In the genomic region with DNA sequence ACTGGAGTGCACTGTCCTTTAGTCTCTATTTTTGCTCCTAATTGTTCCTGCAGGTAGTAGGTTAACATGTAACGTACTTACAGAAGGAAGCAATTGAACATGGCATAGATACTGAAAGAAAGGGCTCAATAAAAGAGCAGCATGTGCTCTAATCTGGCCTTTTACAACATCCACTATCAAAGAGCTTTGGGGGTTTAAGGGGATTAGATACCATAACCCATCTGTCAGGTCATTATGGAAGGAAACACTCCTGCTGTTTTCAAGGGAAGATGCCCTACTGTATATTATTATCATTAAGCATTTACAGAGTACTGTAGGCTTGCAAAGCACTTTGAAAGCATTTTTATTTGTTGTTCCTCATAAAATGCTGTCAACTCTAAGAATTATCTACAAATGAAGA, we compare ENCODE assay signal across 2 cellular contexts.
TF ChIP-seq lines count a peak whose summit lies in the region.

No MANE protein-coding gene starts in this region.

TF ChIP-seq in liver, 16 proteins besides CTCF, POLR2A, EP300 and RAD21 (continued from another document):
- TF ChIP-seq, protein P1, sequence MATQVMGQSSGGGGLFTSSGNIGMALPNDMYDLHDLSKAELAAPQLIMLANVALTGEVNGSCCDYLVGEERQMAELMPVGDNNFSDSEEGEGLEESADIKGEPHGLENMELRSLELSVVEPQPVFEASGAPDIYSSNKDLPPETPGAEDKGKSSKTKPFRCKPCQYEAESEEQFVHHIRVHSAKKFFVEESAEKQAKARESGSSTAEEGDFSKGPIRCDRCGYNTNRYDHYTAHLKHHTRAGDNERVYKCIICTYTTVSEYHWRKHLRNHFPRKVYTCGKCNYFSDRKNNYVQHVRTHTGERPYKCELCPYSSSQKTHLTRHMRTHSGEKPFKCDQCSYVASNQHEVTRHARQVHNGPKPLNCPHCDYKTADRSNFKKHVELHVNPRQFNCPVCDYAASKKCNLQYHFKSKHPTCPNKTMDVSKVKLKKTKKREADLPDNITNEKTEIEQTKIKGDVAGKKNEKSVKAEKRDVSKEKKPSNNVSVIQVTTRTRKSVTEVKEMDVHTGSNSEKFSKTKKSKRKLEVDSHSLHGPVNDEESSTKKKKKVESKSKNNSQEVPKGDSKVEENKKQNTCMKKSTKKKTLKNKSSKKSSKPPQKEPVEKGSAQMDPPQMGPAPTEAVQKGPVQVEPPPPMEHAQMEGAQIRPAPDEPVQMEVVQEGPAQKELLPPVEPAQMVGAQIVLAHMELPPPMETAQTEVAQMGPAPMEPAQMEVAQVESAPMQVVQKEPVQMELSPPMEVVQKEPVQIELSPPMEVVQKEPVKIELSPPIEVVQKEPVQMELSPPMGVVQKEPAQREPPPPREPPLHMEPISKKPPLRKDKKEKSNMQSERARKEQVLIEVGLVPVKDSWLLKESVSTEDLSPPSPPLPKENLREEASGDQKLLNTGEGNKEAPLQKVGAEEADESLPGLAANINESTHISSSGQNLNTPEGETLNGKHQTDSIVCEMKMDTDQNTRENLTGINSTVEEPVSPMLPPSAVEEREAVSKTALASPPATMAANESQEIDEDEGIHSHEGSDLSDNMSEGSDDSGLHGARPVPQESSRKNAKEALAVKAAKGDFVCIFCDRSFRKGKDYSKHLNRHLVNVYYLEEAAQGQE (IDR thresholded peaks at IDR 0.05) = no peak
- TF ChIP-seq, protein P2, sequence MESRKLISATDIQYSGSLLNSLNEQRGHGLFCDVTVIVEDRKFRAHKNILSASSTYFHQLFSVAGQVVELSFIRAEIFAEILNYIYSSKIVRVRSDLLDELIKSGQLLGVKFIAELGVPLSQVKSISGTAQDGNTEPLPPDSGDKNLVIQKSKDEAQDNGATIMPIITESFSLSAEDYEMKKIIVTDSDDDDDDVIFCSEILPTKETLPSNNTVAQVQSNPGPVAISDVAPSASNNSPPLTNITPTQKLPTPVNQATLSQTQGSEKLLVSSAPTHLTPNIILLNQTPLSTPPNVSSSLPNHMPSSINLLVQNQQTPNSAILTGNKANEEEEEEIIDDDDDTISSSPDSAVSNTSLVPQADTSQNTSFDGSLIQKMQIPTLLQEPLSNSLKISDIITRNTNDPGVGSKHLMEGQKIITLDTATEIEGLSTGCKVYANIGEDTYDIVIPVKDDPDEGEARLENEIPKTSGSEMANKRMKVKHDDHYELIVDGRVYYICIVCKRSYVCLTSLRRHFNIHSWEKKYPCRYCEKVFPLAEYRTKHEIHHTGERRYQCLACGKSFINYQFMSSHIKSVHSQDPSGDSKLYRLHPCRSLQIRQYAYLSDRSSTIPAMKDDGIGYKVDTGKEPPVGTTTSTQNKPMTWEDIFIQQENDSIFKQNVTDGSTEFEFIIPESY (IDR thresholded peaks at IDR 0.05) = no peak
- TF ChIP-seq FOXA2 (IDR thresholded peaks at IDR 0.05) (no peak), NR2F2 (IDR thresholded peaks at IDR 0.05) (no peak), SP1 (IDR thresholded peaks at IDR 0.05) (no peak), HNF4G (IDR thresholded peaks at IDR 0.05) (no peak), GABPA (IDR thresholded peaks at IDR 0.05 in 1 of 2, conservative IDR thresholded peaks at IDR 0.05 in 1 of 2) (no peak), TAF1 (conservative IDR thresholded peaks at IDR 0.05) (no peak), EGR1 (IDR thresholded peaks at IDR 0.05; ENCODE audit: low read depth in 2 of 2) (no peak), FOXA1 (IDR thresholded peaks at IDR 0.05) (no peak), JUND (IDR thresholded peaks at IDR 0.05) (no peak)
- TF ChIP-seq, protein P3, sequence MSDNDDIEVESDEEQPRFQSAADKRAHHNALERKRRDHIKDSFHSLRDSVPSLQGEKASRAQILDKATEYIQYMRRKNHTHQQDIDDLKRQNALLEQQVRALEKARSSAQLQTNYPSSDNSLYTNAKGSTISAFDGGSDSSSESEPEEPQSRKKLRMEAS (IDR thresholded peaks at IDR 0.05) = no peak
- TF ChIP-seq, protein P4, sequence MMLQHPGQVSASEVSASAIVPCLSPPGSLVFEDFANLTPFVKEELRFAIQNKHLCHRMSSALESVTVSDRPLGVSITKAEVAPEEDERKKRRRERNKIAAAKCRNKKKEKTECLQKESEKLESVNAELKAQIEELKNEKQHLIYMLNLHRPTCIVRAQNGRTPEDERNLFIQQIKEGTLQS (IDR thresholded peaks at IDR 0.05) = no peak

TF ChIP-seq in HepG2, 621 proteins besides CTCF, POLR2A, EP300 and RAD21 (continued from another document):
- TF ChIP-seq, protein P5, sequence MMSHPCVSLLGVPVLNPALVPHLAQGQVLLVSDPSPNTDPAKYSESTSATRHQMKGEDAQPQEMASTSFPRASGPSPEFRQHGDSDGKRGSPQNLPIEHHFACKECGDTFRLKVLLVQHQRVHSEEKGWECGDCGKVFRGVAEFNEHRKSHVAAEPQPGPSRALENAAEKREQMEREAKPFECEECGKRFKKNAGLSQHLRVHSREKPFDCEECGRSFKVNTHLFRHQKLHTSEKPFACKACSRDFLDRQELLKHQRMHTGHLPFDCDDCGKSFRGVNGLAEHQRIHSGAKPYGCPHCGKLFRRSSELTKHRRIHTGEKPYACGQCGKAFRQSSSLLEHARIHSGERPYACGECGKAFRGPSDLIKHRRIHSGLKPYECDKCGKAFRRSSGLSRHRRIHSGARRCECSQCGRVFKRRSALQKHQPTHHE (CRISPR knock-in tag; IDR thresholded peaks at IDR 0.05; ENCODE audit: borderline replicate concordance) = no peak
- TF ChIP-seq, protein P6, sequence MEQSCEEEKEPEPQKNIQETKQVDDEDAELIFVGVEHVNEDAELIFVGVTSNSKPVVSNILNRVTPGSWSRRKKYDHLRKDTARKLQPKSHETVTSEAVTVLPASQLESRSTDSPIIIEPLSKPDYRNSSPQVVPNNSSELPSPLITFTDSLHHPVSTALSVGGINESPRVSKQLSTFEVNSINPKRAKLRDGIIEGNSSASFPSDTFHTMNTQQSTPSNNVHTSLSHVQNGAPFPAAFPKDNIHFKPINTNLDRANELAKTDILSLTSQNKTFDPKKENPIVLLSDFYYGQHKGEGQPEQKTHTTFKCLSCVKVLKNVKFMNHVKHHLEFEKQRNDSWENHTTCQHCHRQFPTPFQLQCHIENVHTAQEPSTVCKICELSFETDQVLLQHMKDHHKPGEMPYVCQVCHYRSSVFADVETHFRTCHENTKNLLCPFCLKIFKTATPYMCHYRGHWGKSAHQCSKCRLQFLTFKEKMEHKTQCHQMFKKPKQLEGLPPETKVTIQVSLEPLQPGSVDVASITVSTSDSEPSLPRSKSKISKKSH (CRISPR knock-in tag; IDR thresholded peaks at IDR 0.05; ENCODE audit: borderline replicate concordance) = no peak
